Comparison of ENCODE assay signal across 1 cellular context in genomic region chr5:52804359-52804758, GRCh38.
TF ChIP-seq lines count a peak whose summit lies in the region.

No MANE protein-coding gene starts in this region.

TF ChIP-seq in neural cell, 6 proteins besides CTCF, POLR2A, EP300 and RAD21 (continued from another document):
- TF ChIP-seq REST (IDR thresholded peaks at IDR 0.05; ENCODE audit: borderline replicate concordance) (no peak), TAF1 (IDR thresholded peaks at IDR 0.05; ENCODE audit: low read depth) (no peak)
